Comparison of ENCODE assay signal across 1 cellular context in the genomic region with DNA sequence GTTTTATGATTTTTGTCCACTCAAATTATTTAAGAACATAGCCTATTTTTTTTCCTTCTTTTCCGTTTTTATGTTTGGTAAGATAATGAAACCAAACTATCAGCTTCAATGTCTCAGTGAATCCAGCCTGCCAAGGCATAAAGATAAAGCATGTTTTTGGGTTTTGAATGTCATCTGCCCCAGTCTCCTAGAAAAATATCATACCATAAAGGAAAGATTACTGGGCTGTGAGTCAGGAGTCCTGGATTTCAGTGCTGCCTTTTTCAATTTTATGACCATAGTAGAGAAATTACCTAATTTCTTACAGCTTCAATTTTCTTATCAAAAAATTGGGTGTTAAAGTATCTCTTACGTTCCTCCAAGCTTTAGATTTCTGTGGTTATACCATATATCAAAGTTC.
TF ChIP-seq lines count a peak whose summit lies in the region.

No MANE protein-coding gene starts in this region.

TF ChIP-seq in SK-N-SH, 30 proteins besides CTCF, POLR2A, EP300 and RAD21 (continued from another document):
- no peak for TF ChIP-seq USF1 (IDR thresholded peaks at IDR 0.05; ENCODE audit: borderline replicate concordance, low read depth)
- TF ChIP-seq, protein P1, sequence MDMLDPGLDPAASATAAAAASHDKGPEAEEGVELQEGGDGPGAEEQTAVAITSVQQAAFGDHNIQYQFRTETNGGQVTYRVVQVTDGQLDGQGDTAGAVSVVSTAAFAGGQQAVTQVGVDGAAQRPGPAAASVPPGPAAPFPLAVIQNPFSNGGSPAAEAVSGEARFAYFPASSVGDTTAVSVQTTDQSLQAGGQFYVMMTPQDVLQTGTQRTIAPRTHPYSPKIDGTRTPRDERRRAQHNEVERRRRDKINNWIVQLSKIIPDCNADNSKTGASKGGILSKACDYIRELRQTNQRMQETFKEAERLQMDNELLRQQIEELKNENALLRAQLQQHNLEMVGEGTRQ (IDR thresholded peaks at IDR 0.05; ENCODE audit: borderline replicate concordance, low read depth, low read length) = no peak
- TF ChIP-seq FOXM1 (IDR thresholded peaks at IDR 0.05; ENCODE audit: low read depth) = no peak
- peak; percentile 9; the same call in 1 of the 2 replicates for TF ChIP-seq TCF12 (IDR thresholded peaks at IDR 0.05)
- TF ChIP-seq NFIC (IDR thresholded peaks at IDR 0.05; ENCODE audit: borderline replicate concordance) = no peak
- no peak for TF ChIP-seq SMC3 (IDR thresholded peaks at IDR 0.05; ENCODE audit: low read depth, low read length)
- TF ChIP-seq, protein P2, sequence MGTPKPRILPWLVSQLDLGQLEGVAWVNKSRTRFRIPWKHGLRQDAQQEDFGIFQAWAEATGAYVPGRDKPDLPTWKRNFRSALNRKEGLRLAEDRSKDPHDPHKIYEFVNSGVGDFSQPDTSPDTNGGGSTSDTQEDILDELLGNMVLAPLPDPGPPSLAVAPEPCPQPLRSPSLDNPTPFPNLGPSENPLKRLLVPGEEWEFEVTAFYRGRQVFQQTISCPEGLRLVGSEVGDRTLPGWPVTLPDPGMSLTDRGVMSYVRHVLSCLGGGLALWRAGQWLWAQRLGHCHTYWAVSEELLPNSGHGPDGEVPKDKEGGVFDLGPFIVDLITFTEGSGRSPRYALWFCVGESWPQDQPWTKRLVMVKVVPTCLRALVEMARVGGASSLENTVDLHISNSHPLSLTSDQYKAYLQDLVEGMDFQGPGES (IDR thresholded peaks at IDR 0.05; ENCODE audit: low read depth, low read length) = no peak
- TF ChIP-seq TEAD4 (IDR thresholded peaks at IDR 0.05; ENCODE audit: borderline replicate concordance, insufficient read depth) = no peak
- TF ChIP-seq JUND (IDR thresholded peaks at IDR 0.05) = 0 out of 2 replicates have a peak, but pooled peaks have one; percentile 30
- TF ChIP-seq, protein P3, sequence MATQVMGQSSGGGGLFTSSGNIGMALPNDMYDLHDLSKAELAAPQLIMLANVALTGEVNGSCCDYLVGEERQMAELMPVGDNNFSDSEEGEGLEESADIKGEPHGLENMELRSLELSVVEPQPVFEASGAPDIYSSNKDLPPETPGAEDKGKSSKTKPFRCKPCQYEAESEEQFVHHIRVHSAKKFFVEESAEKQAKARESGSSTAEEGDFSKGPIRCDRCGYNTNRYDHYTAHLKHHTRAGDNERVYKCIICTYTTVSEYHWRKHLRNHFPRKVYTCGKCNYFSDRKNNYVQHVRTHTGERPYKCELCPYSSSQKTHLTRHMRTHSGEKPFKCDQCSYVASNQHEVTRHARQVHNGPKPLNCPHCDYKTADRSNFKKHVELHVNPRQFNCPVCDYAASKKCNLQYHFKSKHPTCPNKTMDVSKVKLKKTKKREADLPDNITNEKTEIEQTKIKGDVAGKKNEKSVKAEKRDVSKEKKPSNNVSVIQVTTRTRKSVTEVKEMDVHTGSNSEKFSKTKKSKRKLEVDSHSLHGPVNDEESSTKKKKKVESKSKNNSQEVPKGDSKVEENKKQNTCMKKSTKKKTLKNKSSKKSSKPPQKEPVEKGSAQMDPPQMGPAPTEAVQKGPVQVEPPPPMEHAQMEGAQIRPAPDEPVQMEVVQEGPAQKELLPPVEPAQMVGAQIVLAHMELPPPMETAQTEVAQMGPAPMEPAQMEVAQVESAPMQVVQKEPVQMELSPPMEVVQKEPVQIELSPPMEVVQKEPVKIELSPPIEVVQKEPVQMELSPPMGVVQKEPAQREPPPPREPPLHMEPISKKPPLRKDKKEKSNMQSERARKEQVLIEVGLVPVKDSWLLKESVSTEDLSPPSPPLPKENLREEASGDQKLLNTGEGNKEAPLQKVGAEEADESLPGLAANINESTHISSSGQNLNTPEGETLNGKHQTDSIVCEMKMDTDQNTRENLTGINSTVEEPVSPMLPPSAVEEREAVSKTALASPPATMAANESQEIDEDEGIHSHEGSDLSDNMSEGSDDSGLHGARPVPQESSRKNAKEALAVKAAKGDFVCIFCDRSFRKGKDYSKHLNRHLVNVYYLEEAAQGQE (IDR thresholded peaks at IDR 0.05; ENCODE audit: low read depth, low read length) = no peak
- TF ChIP-seq NRF1 (IDR thresholded peaks at IDR 0.05; ENCODE audit: low read depth, low read length) = no peak
- TF ChIP-seq FOSL2 (IDR thresholded peaks at IDR 0.05; ENCODE audit: borderline replicate concordance, low read depth) = peak; percentile 7; the same call in 1 of the 2 replicates
- TF ChIP-seq, protein P4, sequence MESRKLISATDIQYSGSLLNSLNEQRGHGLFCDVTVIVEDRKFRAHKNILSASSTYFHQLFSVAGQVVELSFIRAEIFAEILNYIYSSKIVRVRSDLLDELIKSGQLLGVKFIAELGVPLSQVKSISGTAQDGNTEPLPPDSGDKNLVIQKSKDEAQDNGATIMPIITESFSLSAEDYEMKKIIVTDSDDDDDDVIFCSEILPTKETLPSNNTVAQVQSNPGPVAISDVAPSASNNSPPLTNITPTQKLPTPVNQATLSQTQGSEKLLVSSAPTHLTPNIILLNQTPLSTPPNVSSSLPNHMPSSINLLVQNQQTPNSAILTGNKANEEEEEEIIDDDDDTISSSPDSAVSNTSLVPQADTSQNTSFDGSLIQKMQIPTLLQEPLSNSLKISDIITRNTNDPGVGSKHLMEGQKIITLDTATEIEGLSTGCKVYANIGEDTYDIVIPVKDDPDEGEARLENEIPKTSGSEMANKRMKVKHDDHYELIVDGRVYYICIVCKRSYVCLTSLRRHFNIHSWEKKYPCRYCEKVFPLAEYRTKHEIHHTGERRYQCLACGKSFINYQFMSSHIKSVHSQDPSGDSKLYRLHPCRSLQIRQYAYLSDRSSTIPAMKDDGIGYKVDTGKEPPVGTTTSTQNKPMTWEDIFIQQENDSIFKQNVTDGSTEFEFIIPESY (IDR thresholded peaks at IDR 0.05; ENCODE audit: borderline replicate concordance, low read depth) = no peak
- no peak for TF ChIP-seq TAF1 (IDR thresholded peaks at IDR 0.05; ENCODE audit: borderline replicate concordance, low read depth, low read length)
- no peak for TF ChIP-seq CHD2 (IDR thresholded peaks at IDR 0.05; ENCODE audit: low read length, partially characterized antibody)
- TF ChIP-seq ELF1 (IDR thresholded peaks at IDR 0.05) = no peak
- TF ChIP-seq GATA2 (CRISPR knock-in tag; IDR thresholded peaks at IDR 0.05) = no peak
- TF ChIP-seq PBX3 (IDR thresholded peaks at IDR 0.05) = peak; percentile 55; the same call in 1 of the 2 replicates
- no peak for TF ChIP-seq FOXJ3 (CRISPR knock-in tag; IDR thresholded peaks at IDR 0.05)
- no peak for TF ChIP-seq POLR2AphosphoS5 (IDR thresholded peaks at IDR 0.05; ENCODE audit: low read depth, low read length)
- TF ChIP-seq RXRA (IDR thresholded peaks at IDR 0.05; ENCODE audit: borderline replicate concordance, low read depth) = no peak
TF ChIP-seq in SK-N-SH: peak in this region for 4.
